ENCODE assay signal across 8 cellular contexts in genomic region chr19:57099199-57099661, GRCh38. TPM values are rescaled to one million over a fixed set of nuclear protein-coding genes. Genes with fewer than 3 reads are reported as not detected.
DNase-seq lines count a peak whose midpoint lies in the region; ATAC-seq and TF ChIP-seq lines count a peak whose summit lies in the region.

No MANE protein-coding gene starts in this region.

- no peaks in the 10 kb centered on the region for H4K20me1 ChIP-seq in HCT116 (ENCODE audit: insufficient read depth)

- H3K9me2 ChIP-seq in HCT116 (ENCODE audit: insufficient read depth), result no peaks in the 10 kb centered on the region

- RAD21 ChIA-PET in HCT116 (lab: Charles Lee; ENCODE audit: low non-redundant PET in 1 of 2, low total read pairs in 2 of 2, uncharacterized antibody in 2 of 2, unreplicated experiment in 2 of 2), result no interaction called here

- no peak overlapping the region for H3K27ac ChIP-seq in HCT116 (ENCODE audit: low read depth, low read length)
- H3K27ac ChIP-seq in VCaP, result no peak overlapping the region
- no peak overlapping the region for H3K27ac ChIP-seq in breast epithelium

- TF ChIP-seq POLR2A in HCT116 (IDR thresholded peaks at IDR 0.05; ENCODE audit: borderline replicate concordance, extremely low read depth, insufficient read depth, insufficient read length) (no peak), breast epithelium (IDR thresholded peaks at IDR 0.05) (no peak)

- DNase-seq in AG20443 (ENCODE audit: low spot score) (peak; percentile 89), HCT116 (ENCODE audit: low read depth, low spot score) (peak; percentile 1), breast epithelium (ENCODE audit: low spot score in 2 of 2) (peak in 1 of 2 donors; percentile 61), kidney epithelial cell (ENCODE audit: low read depth) (no peak), H4 (ENCODE audit: low spot score) (no peak), NCI-H446 treated with DMSO at 0.1 percent for 48 hours (lab: John Stamatoyannopoulos, UW) (no peak)
- peak; percentile 17 to 63 (median 27) for DNase-seq in stimulated activated CD4-positive, alpha-beta T cell treated with anti-CD3 and anti-CD28 coated beads, TNF-alpha, amount 100 ng/mL, for 24 hours (ENCODE audit: low read depth in 3 of 3)

- no peak overlapping the region for H3K4me2 ChIP-seq in HCT116 (ENCODE audit: low read length)

- H3K4me1 ChIP-seq in HCT116 (ENCODE audit: control insufficient read depth in 1 of 2, insufficient read depth in 2 of 2, low read length in 2 of 2) (no peaks in the 10 kb centered on the region), breast epithelium (no peaks in the 10 kb centered on the region)

- H3K9me3 ChIP-seq in HCT116 (ENCODE audit: control insufficient read depth in 1 of 2, insufficient read depth in 1 of 2, low read depth in 1 of 2, low read length in 2 of 2) (peaks cover 0 to 6% of the 10 kb centered on the region in 2 experiments; a peak in 2 of 4 replicates), breast epithelium (no peaks in the 10 kb centered on the region)

- intact Hi-C loops in HCT116 (cut with micrococcal nuclease), result no loop called here
- intact Hi-C loops in breast epithelium (cut with DNase I; ENCODE audit: low total_unique reads), result no loop called here

- no peaks in the 10 kb centered on the region for H3K36me3 ChIP-seq in HCT116 (ENCODE audit: control insufficient read depth in 1 of 2, insufficient read depth in 2 of 2, low read length in 2 of 2)
- H3K36me3 ChIP-seq in breast epithelium, result no peaks in the 10 kb centered on the region
- no peaks in the 10 kb centered on the region for H3K36me3 ChIP-seq in kidney epithelial cell (ENCODE audit: control insufficient read depth, insufficient read depth, low read length)

- H3K27me3 ChIP-seq in HCT116 (ENCODE audit: insufficient read depth, low read length), result no peaks in the 10 kb centered on the region
- peaks cover 0 to 10% of the 10 kb centered on the region in 2 donors for H3K27me3 ChIP-seq in breast epithelium
- no peaks in the 10 kb centered on the region for H3K27me3 ChIP-seq in kidney epithelial cell (ENCODE audit: control insufficient read depth, insufficient read depth, low read length)

- TF ChIP-seq CTCF in HCT116 (IDR thresholded peaks at IDR 0.05 in 2 of 3, conservative IDR thresholded peaks at IDR 0.05 in 1 of 3; ENCODE audit: borderline replicate concordance in 1 of 3, insufficient read depth in 1 of 3, low read depth in 2 of 3, low read length in 2 of 3), result peak in 2 of 3 experiments; percentile 68 to 76; a peak in 4 of 6 replicates
- peak; percentile 99 for TF ChIP-seq CTCF in VCaP (conservative IDR thresholded peaks at IDR 0.05)
- TF ChIP-seq CTCF in breast epithelium (IDR thresholded peaks at IDR 0.05), result peak in 2 of 3 donors; percentile 53 to 60
- peak; percentile 35 for TF ChIP-seq CTCF in kidney epithelial cell (IDR thresholded peaks at IDR 0.05; ENCODE audit: insufficient read depth, low read length, poor library complexity, severe bottlenecking)

- H3K79me2 ChIP-seq in HCT116 (ENCODE audit: insufficient read depth, low read length), result no peaks in the 10 kb centered on the region

- H2AFZ ChIP-seq in HCT116 (ENCODE audit: low read depth, low read length, poor library complexity, severe bottlenecking), result no peak overlapping the region

- H3K4me3 ChIP-seq in HCT116 (replicated peaks in 1 of 2; ENCODE audit: low read depth in 1 of 2, low read length in 2 of 2) (no peak overlapping the region), breast epithelium (no peak overlapping the region), kidney epithelial cell (ENCODE audit: low read depth, low read length) (no peak overlapping the region)

- POLR2A ChIA-PET in HCT116 (lab: Charles Lee), result no interaction called here

- no TSS peak for BruUV-seq in HCT116 (replicated peaks; lab: Mats Ljungman, UMichigan)

- peak; percentile 52 for TF ChIP-seq RAD21 in HCT116 (IDR thresholded peaks at IDR 0.05; ENCODE audit: low read depth)

- peak; percentile 64; the same call in 1 of the 2 replicates for ATAC-seq in HCT116

- no peak overlapping the region for H3K9ac ChIP-seq in HCT116 (ENCODE audit: low read length)

- CTCF ChIA-PET in HCT116 (lab: Charles Lee), result no interaction called here

TF ChIP-seq in HCT116, 20 proteins besides CTCF, POLR2A, EP300 and RAD21:
- TF ChIP-seq SRF (IDR thresholded peaks at IDR 0.05; ENCODE audit: low read depth) (no peak), YY1 (IDR thresholded peaks at IDR 0.05; ENCODE audit: extremely low read depth, insufficient replicate concordance, low read depth, low read length) (no peak), FOSL1 (IDR thresholded peaks at IDR 0.05; ENCODE audit: low read depth) (no peak), SIN3A (IDR thresholded peaks at IDR 0.05; ENCODE audit: low read depth) (no peak), ZFX (IDR thresholded peaks at IDR 0.05) (no peak), SP1 (IDR thresholded peaks at IDR 0.05; ENCODE audit: low read depth) (no peak), EZH2phosphoT487 (IDR thresholded peaks at IDR 0.05; ENCODE audit: borderline replicate concordance) (no peak)
- TF ChIP-seq, protein P1, sequence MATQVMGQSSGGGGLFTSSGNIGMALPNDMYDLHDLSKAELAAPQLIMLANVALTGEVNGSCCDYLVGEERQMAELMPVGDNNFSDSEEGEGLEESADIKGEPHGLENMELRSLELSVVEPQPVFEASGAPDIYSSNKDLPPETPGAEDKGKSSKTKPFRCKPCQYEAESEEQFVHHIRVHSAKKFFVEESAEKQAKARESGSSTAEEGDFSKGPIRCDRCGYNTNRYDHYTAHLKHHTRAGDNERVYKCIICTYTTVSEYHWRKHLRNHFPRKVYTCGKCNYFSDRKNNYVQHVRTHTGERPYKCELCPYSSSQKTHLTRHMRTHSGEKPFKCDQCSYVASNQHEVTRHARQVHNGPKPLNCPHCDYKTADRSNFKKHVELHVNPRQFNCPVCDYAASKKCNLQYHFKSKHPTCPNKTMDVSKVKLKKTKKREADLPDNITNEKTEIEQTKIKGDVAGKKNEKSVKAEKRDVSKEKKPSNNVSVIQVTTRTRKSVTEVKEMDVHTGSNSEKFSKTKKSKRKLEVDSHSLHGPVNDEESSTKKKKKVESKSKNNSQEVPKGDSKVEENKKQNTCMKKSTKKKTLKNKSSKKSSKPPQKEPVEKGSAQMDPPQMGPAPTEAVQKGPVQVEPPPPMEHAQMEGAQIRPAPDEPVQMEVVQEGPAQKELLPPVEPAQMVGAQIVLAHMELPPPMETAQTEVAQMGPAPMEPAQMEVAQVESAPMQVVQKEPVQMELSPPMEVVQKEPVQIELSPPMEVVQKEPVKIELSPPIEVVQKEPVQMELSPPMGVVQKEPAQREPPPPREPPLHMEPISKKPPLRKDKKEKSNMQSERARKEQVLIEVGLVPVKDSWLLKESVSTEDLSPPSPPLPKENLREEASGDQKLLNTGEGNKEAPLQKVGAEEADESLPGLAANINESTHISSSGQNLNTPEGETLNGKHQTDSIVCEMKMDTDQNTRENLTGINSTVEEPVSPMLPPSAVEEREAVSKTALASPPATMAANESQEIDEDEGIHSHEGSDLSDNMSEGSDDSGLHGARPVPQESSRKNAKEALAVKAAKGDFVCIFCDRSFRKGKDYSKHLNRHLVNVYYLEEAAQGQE (IDR thresholded peaks at IDR 0.05; ENCODE audit: low read depth), result no peak

RNA-seq across cellular contexts. Expression of gene USP29, which starts 20.6 kb away (rescaled TPM):
- total RNA-seq in HCT116 (2021; ENCODE audit: unreplicated experiment), result not detected
- polyA plus RNA-seq in HCT116 (2012), result not detected in 2 replicates
- total RNA-seq in breast epithelium, result not detected
- not detected in 2 replicates for total RNA-seq in kidney epithelial cell
- total RNA-seq in H4 (2014; rRNA removed; shearing (Covaris generic)), result not detected in 2 replicates

RNA-seq across cellular contexts. Expression of gene ZIM3, which starts 45.8 kb away (rescaled TPM):
- total RNA-seq in HCT116 (2021; ENCODE audit: unreplicated experiment) (not detected), breast epithelium (not detected), kidney epithelial cell (not detected in 2 replicates)
- polyA plus RNA-seq in HCT116 (2012), result not detected in 2 replicates
- total RNA-seq in H4 (2014; rRNA removed; shearing (Covaris generic)), result not detected in 2 replicates

Comparison
In these comparisons a context has a peak if more than half of its experiments do, and no peak if none do; other contexts are left out.
1. DNase-seq: peak in AG20443 (single experiment), HCT116 (single experiment) and stimulated activated CD4-positive, alpha-beta T cell treated with anti-CD3 and anti-CD28 coated beads, TNF-alpha, amount 100 ng/mL, for 24 hours (3 of 3); none in kidney epithelial cell (single experiment), H4 (single experiment) and NCI-H446 treated with DMSO at 0.1 percent for 48 hours (single experiment).
2. CTCF ChIP-seq: peak in every context shown above with its lines; median percentile 99 in VCaP; 72 in HCT116; 56 in breast epithelium; 35 in kidney epithelial cell.